In genomic region chr13:111044087-111044830, GRCh38 we compare ENCODE assay signal across 25 cellular contexts.
"Had no signal": no experiment of that assay in that cellular context is flagged by ENCODE, and none has a peak within 500 bp of the region (broad histone marks: within the 10 kb centered on the region; RNA-seq: fewer than 3 reads in every experiment).

No MANE protein-coding gene starts in this region.

- H3K4me3 Mint-ChIP-seq: activated CD4-positive, alpha-beta T cell treated with anti-CD3 and anti-CD28 coated beads, Interleukin-2, amount 10 ng/mL, durations not matched to agents 7 days and 5 days; activated naive CD4-positive, alpha-beta T cell treated with anti-CD3 and anti-CD28 coated beads, Interleukin-2, amount 10 ng/mL, durations not matched to agents 7 days and 5 days; activated naive CD8-positive, alpha-beta T cell treated with anti-CD3 and anti-CD28 coated beads, Interleukin-2, amount 50 U/mL, for 24 hours; activated T-cell treated with anti-CD3 and anti-CD28 coated beads, Interleukin-2, amount 50 U/mL, for 4 hours; dendritic cell treated with granulocyte-macrophage colony-stimulating factor and Interleukin-4, amounts not matched to agents 40 ng/mL and 50 ng/mL, for 4 days; mesothelial cell of epicardium; natural killer cell treated with Interleukin-12 subunit alpha and Interleukin-12 subunit beta and Interleukin-15 and Interleukin-18, amount 100 ng/mL, for 72 hours; T-helper 17 cell had no signal

- H3K27me3 ChIP-seq: right atrium auricular region, thyroid gland had no signal

- H3K9me3 ChIP-seq: esophagus squamous epithelium, lower lobe of right lung, right atrium auricular region, thyroid gland had no signal

- H3K9me3 Mint-ChIP-seq: activated CD4-positive, alpha-beta T cell treated with anti-CD3 and anti-CD28 coated beads, Interleukin-2, amount 10 ng/mL, durations not matched to agents 7 days and 5 days; activated naive CD4-positive, alpha-beta T cell treated with anti-CD3 and anti-CD28 coated beads, Interleukin-2, amount 10 ng/mL, durations not matched to agents 7 days and 5 days; activated naive CD8-positive, alpha-beta T cell treated with anti-CD3 and anti-CD28 coated beads, Interleukin-2, amount 50 U/mL, for 24 hours; activated T-cell treated with anti-CD3 and anti-CD28 coated beads, Interleukin-2, amount 50 U/mL, for 4 hours; dendritic cell treated with granulocyte-macrophage colony-stimulating factor and Interleukin-4, amounts not matched to agents 40 ng/mL and 50 ng/mL, for 4 days; mesothelial cell of epicardium; natural killer cell treated with Interleukin-12 subunit alpha and Interleukin-12 subunit beta and Interleukin-15 and Interleukin-18, amount 100 ng/mL, for 72 hours had no signal

- H3K27ac ChIP-seq: esophagus squamous epithelium, lower lobe of right lung, right atrium auricular region, thyroid gland had no signal

- FAIRE-seq: endothelial cell of umbilical vein, keratinocyte had no signal

- H3K36me3 ChIP-seq: esophagus squamous epithelium, lower lobe of right lung, right atrium auricular region, thyroid gland had no signal

- H3K4me1 Mint-ChIP-seq: mesothelial cell of epicardium had no signal

- H3K27ac Mint-ChIP-seq: activated CD4-positive, alpha-beta T cell treated with anti-CD3 and anti-CD28 coated beads, Interleukin-2, amount 10 ng/mL, durations not matched to agents 7 days and 5 days; activated naive CD4-positive, alpha-beta T cell treated with anti-CD3 and anti-CD28 coated beads, Interleukin-2, amount 10 ng/mL, durations not matched to agents 7 days and 5 days; activated naive CD8-positive, alpha-beta T cell treated with anti-CD3 and anti-CD28 coated beads, Interleukin-2, amount 50 U/mL, for 24 hours; dendritic cell treated with granulocyte-macrophage colony-stimulating factor and Interleukin-4, amounts not matched to agents 40 ng/mL and 50 ng/mL, for 4 days; mesothelial cell of epicardium; natural killer cell treated with Interleukin-12 subunit alpha and Interleukin-12 subunit beta and Interleukin-15 and Interleukin-18, amount 100 ng/mL, for 72 hours; progenitor cell of endocrine pancreas; T-helper 17 cell had no signal

- ATAC-seq: activated naive CD8-positive, alpha-beta T cell treated with anti-CD3 and anti-CD28 coated beads, Interleukin-2, amount 50 U/mL, for 24 hours; activated T-cell treated with anti-CD3 and anti-CD28 coated beads, Interleukin-2, amount 50 U/mL, for 4 hours; T-helper 17 cell had no signal

- H3K4me3 ChIP-seq: esophagus squamous epithelium, lower lobe of right lung, right atrium auricular region, thyroid gland had no signal

- DNase-seq: activated CD4-positive, alpha-beta T cell treated with anti-CD3 and anti-CD28 coated beads, Interleukin-2, amount 10 ng/mL, durations not matched to agents 7 days and 5 days; activated CD8-positive, alpha-beta memory T cell treated with anti-CD3 and anti-CD28 coated beads, Interleukin-2, amount 50 U/mL, for 4 hours; activated effector memory CD4-positive, alpha-beta T cell treated with Interleukin-2 at 50 U/mL for 16 hours; activated naive CD4-positive, alpha-beta T cell treated with anti-CD3 and anti-CD28 coated beads, Interleukin-2, amount 10 ng/mL, durations not matched to agents 7 days and 5 days; activated naive CD8-positive, alpha-beta T cell treated with anti-CD3 and anti-CD28 coated beads, Interleukin-2, amount 50 U/mL, for 24 hours; activated T-cell treated with anti-CD3 and anti-CD28 coated beads, Interleukin-2, amount 50 U/mL, for 4 hours; cerebellar nuclear complex; effector CD8-positive, alpha-beta T cell; esophagus squamous epithelium; hypothalamus; lower lobe of right lung; nucleus accumbens; stimulated activated CD4-positive, alpha-beta T cell treated with anti-CD3 and anti-CD28 coated beads, Interleukin-12 subunit alpha, Interleukin-12 subunit beta, amount 100 ng/mL, for 4 hours; stimulated activated CD4-positive, alpha-beta T cell treated with anti-CD3 and anti-CD28 coated beads, Interleukin-1b, Interleukin-23, amount 100 ng/mL, for 48 hours; stimulated activated CD8-positive, alpha-beta memory T cell treated with anti-CD3 and anti-CD28 coated beads, Interleukin-4, amount 100 ng/mL, for 48 hours; stimulated activated naive CD4-positive, alpha-beta T cell treated with Interleukin-2 at 50 U/mL for 16 hours; T-helper 17 cell; thyroid gland had no signal

- H3K4me1 ChIP-seq: thyroid gland had no signal

- H3K36me3 Mint-ChIP-seq: activated naive CD4-positive, alpha-beta T cell treated with anti-CD3 and anti-CD28 coated beads, Interleukin-2, amount 10 ng/mL, durations not matched to agents 7 days and 5 days; mesothelial cell of epicardium; natural killer cell treated with Interleukin-12 subunit alpha and Interleukin-12 subunit beta and Interleukin-15 and Interleukin-18, amount 100 ng/mL, for 72 hours had no signal
